ENCODE assay signal across 13 cellular contexts in the genomic region with DNA sequence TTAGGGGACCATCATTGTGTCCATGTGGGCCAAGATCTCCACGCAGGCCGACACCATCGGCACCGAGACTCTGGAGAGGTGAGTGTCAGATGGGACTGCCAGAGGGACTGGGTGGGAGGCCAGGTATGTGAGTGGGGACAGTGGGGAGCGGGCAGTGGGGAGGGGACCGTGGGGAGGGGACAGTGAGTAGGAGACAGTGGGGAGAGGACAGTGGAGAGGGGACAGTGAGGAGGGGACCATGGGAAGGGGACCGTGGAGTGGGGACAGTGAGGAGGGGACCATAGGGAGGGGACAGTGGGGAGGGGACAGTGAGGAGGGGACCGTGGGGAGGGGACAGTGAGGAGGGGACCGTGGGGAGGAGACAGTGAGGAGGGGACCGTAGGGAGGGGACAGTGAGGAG. TPM values are rescaled to one million over a fixed set of nuclear protein-coding genes. Genes with fewer than 3 reads are reported as not detected.
"Had no signal": no experiment of that assay in that cellular context is flagged by ENCODE, and none has a peak within 500 bp of the region (broad histone marks: within the 10 kb centered on the region; RNA-seq: fewer than 3 reads in every experiment).

No MANE protein-coding gene starts in this region.

RNA-seq across cellular contexts. Expression of a gene that starts 2.6 kb away (rescaled TPM):
- total RNA-seq: suprapubic skin, thoracic aorta, thyroid gland, transverse colon, upper lobe of right lung, ureter, vagina had no signal

RNA-seq across cellular contexts. Expression of a gene that starts 10.7 kb away (rescaled TPM):
- total RNA-seq: stomach, suprapubic skin, temporal lobe, thoracic aorta, thyroid gland, tibial nerve, transverse colon, upper lobe of right lung, ureter, vagina had no signal

RNA-seq across cellular contexts. Expression of a gene that starts 17.1 kb away (rescaled TPM):
- total RNA-seq: stomach, subcutaneous adipose tissue, suprapubic skin, thoracic aorta, thyroid gland, tibial nerve, transverse colon, upper lobe of left lung, upper lobe of right lung, ureter, urinary bladder, vagina had no signal
